1 cellular context compared by ENCODE assay signal in the genomic region with DNA sequence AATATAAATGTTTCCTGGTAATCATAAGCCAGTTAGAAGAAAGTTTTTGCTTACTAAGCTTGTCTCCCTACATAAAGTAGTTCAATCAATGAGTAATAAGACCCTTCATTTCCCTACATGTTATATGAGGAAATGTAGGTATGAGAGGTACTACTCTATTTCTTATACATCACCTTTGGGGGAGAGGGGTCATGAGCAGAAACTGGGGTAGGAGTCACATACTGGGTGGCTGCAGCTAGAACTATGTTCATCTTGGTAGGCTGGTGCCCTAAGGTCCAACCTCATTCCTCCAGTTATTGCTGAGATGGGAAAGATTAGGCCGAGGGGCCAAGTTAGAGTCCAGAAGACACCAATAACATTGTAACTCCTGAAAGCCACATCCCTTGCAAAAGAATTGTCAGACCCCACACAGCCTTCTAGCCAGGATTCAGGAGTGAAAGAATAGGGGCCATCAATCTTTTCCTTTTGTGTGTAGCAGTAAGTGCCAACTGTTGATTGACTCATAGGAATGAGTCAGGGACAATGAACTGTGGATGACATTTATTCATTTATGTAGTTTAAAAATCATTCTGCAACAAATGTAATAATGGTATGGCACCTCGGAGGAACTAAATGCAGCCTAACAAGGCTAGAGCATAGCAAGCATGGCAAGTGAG.
TF ChIP-seq lines count a peak whose summit lies in the region.

No MANE protein-coding gene starts in this region.

TF ChIP-seq in endothelial cell of umbilical vein, 7 proteins besides CTCF, POLR2A, EP300 and RAD21 (continued from another document):
- TF ChIP-seq JUN (IDR thresholded peaks at IDR 0.05; ENCODE audit: borderline replicate concordance, insufficient read depth, insufficient read length, low read depth) (peak; percentile 41), EZH2 (IDR thresholded peaks at IDR 0.05; ENCODE audit: borderline replicate concordance, low read depth, low read length, severe bottlenecking) (no peak), POLR2AphosphoS5 (IDR thresholded peaks at IDR 0.05; ENCODE audit: insufficient read depth, low read depth, low read length) (no peak), GATA2 (IDR thresholded peaks at IDR 0.05; ENCODE audit: insufficient read depth, insufficient read length, low read depth, low read length) (no peak), FOS (IDR thresholded peaks at IDR 0.05; ENCODE audit: borderline replicate concordance, insufficient read depth, low read length) (peak; percentile 73), MAX (IDR thresholded peaks at IDR 0.05; ENCODE audit: insufficient read depth, insufficient read length) (no peak)
